In the genomic region with DNA sequence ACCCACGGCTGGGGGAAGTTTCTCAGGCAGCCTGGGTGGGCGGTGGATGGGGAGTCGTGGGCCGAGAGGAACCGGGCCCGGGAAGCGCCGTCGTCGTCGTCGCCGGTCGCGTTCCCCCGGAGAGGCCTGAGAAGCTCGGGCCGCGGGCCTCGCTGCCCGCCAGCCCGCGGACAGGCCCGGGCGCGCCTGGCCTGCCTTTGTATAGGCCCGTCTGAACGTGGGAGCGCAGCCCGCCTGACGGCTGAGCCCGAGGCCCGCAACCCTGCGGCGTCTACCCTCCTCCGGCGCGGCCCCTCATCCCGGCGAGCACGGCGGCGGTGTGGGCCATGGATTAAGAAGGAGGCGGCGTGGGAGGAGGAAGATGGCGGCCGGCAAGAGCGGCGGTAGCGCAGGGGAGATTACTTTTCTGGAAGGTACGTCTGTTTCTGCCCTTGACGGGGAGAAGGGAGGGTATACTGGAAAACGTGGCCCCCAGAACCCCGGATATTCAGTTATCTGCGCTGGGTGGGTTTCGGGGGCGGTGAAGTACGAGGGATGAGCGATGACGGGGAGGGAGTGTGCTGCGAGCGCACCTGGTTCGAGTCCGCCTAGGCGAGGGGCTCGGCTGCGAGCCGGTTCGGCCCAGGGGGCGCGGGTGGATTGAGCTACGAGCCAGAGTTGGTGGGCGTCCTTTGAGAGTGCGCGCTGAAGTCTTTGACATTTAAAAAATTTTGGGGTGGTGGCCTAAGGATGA, we compare ENCODE assay signal across 8 cellular contexts. TPM values are rescaled to one million over a fixed set of nuclear protein-coding genes. Genes with fewer than 3 reads are reported as not detected.
DNase-seq lines count a peak whose midpoint lies in the region; ATAC-seq and TF ChIP-seq lines count a peak whose summit lies in the region.

No MANE protein-coding gene starts in this region.

- H3K4me3 ChIP-seq in right atrium auricular region (peak overlapping the region; percentile 75 to 89), sigmoid colon (peak overlapping the region; percentile 66 to 94 (median 88))

- H3K27ac Mint-ChIP-seq in activated naive CD8-positive, alpha-beta T cell treated with anti-CD3 and anti-CD28 coated beads, Interleukin-2, amount 10 ng/mL, durations not matched to agents 7 days and 5 days = peak overlapping the region; percentile 99

- intact Hi-C loops in sigmoid colon (cut with DNase I) = loop anchor here (5.0 kb wide), 1 partner anchor 320 kb away; a partner anchor contains a TSS

- TF ChIP-seq EP300 in sigmoid colon (IDR thresholded peaks at IDR 0.05) = no peak

- TF ChIP-seq CTCF in right atrium auricular region (IDR thresholded peaks at IDR 0.05) (no peak), sigmoid colon (IDR thresholded peaks at IDR 0.05) (no peak)

- H3K9me3 ChIP-seq in right atrium auricular region = no peaks in the 10 kb centered on the region
- H3K9me3 ChIP-seq in sigmoid colon = no peaks in the 10 kb centered on the region

- no peaks in the 10 kb centered on the region for H3K27me3 ChIP-seq in right atrium auricular region
- no peaks in the 10 kb centered on the region for H3K27me3 ChIP-seq in sigmoid colon

- peak overlapping the region; percentile 98 for H3K4me3 Mint-ChIP-seq in activated naive CD8-positive, alpha-beta T cell treated with anti-CD3 and anti-CD28 coated beads, Interleukin-2, amount 10 ng/mL, durations not matched to agents 7 days and 5 days

- H3K36me3 ChIP-seq in right atrium auricular region (no peaks in the 10 kb centered on the region), sigmoid colon (no peaks in the 10 kb centered on the region)

- WGBS in sigmoid colon, 2 donors = 0 to 1% methylated on average over 75 of the region's 75 CpGs

- H3K36me3 Mint-ChIP-seq in activated naive CD8-positive, alpha-beta T cell treated with anti-CD3 and anti-CD28 coated beads, Interleukin-2, amount 10 ng/mL, durations not matched to agents 7 days and 5 days = peaks cover 5% of the 10 kb centered on the region

- no peak for TF ChIP-seq POLR2A in sigmoid colon (IDR thresholded peaks at IDR 0.05)

- H3K4me1 ChIP-seq in right atrium auricular region (peaks cover 0 to 19% of the 10 kb centered on the region in 2 donors), sigmoid colon (peaks cover 0 to 67% (median 45%) of the 10 kb centered on the region in 4 donors)

- no peaks in the 10 kb centered on the region for H3K27me3 Mint-ChIP-seq in activated naive CD8-positive, alpha-beta T cell treated with anti-CD3 and anti-CD28 coated beads, Interleukin-2, amount 10 ng/mL, durations not matched to agents 7 days and 5 days

- no peaks in the 10 kb centered on the region for H3K9me3 Mint-ChIP-seq in activated naive CD8-positive, alpha-beta T cell treated with anti-CD3 and anti-CD28 coated beads, Interleukin-2, amount 10 ng/mL, durations not matched to agents 7 days and 5 days

- H3K4me1 Mint-ChIP-seq in activated naive CD8-positive, alpha-beta T cell treated with anti-CD3 and anti-CD28 coated beads, Interleukin-2, amount 10 ng/mL, durations not matched to agents 7 days and 5 days = peaks cover 41% of the 10 kb centered on the region

- H3K27ac ChIP-seq in right atrium auricular region (peak overlapping the region; percentile 93 to 98), sigmoid colon (peak overlapping the region; percentile 97 to 98 (median 98))

- ATAC-seq in GM19438 (IDR thresholded peaks at IDR 0.05; ENCODE audit: low read depth, unreplicated experiment) (peak; percentile 39), HG03521 (IDR thresholded peaks at IDR 0.05; ENCODE audit: unreplicated experiment) (peak; percentile 29)
- peak; percentile 51 for ATAC-seq in activated naive CD8-positive, alpha-beta T cell treated with anti-CD3 and anti-CD28 coated beads, Interleukin-2, amount 10 ng/mL, durations not matched to agents 7 days and 5 days (ENCODE audit: low read depth)

- DNase-seq in COLO668 (lab: John Stamatoyannopoulos, UW; ENCODE audit: unreplicated experiment) (peak; percentile 59), SK-N-DZ (ENCODE audit: low spot score) (peak; percentile 52), right atrium auricular region (ENCODE audit: low spot score) (no peak), sigmoid colon (peak; percentile 72), OCI-M2 (lab: John Stamatoyannopoulos, UW; ENCODE audit: unreplicated experiment) (no peak)
- peak; percentile 77 for DNase-seq in activated naive CD8-positive, alpha-beta T cell treated with anti-CD3 and anti-CD28 coated beads, Interleukin-2, amount 10 ng/mL, durations not matched to agents 7 days and 5 days

- POLR2A ChIA-PET in activated naive CD8-positive, alpha-beta T cell treated with anti-CD3 and anti-CD28 coated beads, Interleukin-2, amount 10 ng/mL, durations not matched to agents 7 days and 5 days (lab: Charles Lee) = interaction anchor here (0.5 to 2.6 kb wide), 8 partner anchors 9 to 359 kb away, joined by 3 to 15 read pairs (median 4); a partner anchor contains a TSS

RNA-seq across cellular contexts. Expression of a gene that starts 0.7 kb away (rescaled TPM):
- 44.3 and 59.4 TPM in 2 replicates for polyA plus RNA-seq in SK-N-DZ (2014; cell fraction: cytosol; rRNA removed)
- polyA plus RNA-seq in SK-N-DZ (2014; cell fraction: nucleus; rRNA removed) = 95.6 and 123 TPM in 2 replicates
- total RNA-seq in activated naive CD8-positive, alpha-beta T cell treated with anti-CD3 and anti-CD28 coated beads, Interleukin-2, amount 10 ng/mL, durations not matched to agents 7 days and 5 days = 10 to 100 TPM; 83.7 to 97.0 TPM
- total RNA-seq in right atrium auricular region = 10 to 100 TPM; 54.6 to 59.8 TPM
- total RNA-seq in sigmoid colon = 100 to 1,000 TPM; 122 to 157 (median 148) TPM
- 10 to 100 TPM; 18.0 to 31.8 (median 24.5) TPM for polyA plus RNA-seq in sigmoid colon

Comparison
In these comparisons a context has a peak if more than half of its experiments do, and no peak if none do; other contexts are left out.
1. DNase-seq: peak in COLO668 (single experiment), SK-N-DZ (single experiment), activated naive CD8-positive, alpha-beta T cell treated with anti-CD3 and anti-CD28 coated beads, Interleukin-2, amount 10 ng/mL, durations not matched to agents 7 days and 5 days (single experiment) and sigmoid colon (single experiment); none in right atrium auricular region (single experiment) and OCI-M2 (single experiment).
2. Peak in every context shown above with its lines, with median percentiles within 50 percentile points of each other: ATAC-seq.